In genomic region chr7:151124899-151125399, GRCh38 we compare ENCODE assay signal across 21 cellular contexts. TPM values are rescaled to one million over a fixed set of nuclear protein-coding genes. Genes with fewer than 3 reads are reported as not detected.
DNase-seq lines count a peak whose midpoint lies in the region; ATAC-seq and TF ChIP-seq lines count a peak whose summit lies in the region.
"Had no signal": no experiment of that assay in that cellular context is flagged by ENCODE, and none has a peak within 500 bp of the region (broad histone marks: within the 10 kb centered on the region; RNA-seq: fewer than 3 reads in every experiment).

No MANE protein-coding gene starts in this region.

- H3K4me2 ChIP-seq in neuronal stem cell (ENCODE audit: insufficient read depth, low read length, poor library complexity, severe bottlenecking), result no peak overlapping the region

- H2BK120ac ChIP-seq in neuronal stem cell (ENCODE audit: low read depth, low read length), result no peak overlapping the region

- peak overlapping the region; percentile 21 for H3K23ac ChIP-seq in neuronal stem cell (ENCODE audit: low read depth, low read length, poor library complexity)

- ATAC-seq in GM21381 (IDR thresholded peaks at IDR 0.05; ENCODE audit: unreplicated experiment), result no peak
- ATAC-seq: left lobe of liver had no signal

- peaks cover 0 to 18% of the 10 kb centered on the region in 2 donors for H3K4me1 ChIP-seq in neuronal stem cell (ENCODE audit: control insufficient read depth in 2 of 2, insufficient read depth in 1 of 2, low read depth in 1 of 2, low read length in 2 of 2)

- H2BK15ac ChIP-seq in neuronal stem cell (ENCODE audit: low read length), result no peak overlapping the region

- peaks cover 17% of the 10 kb centered on the region for H3K79me1 ChIP-seq in neuronal stem cell (ENCODE audit: low read depth, low read length)

- no peak overlapping the region for H2BK5ac ChIP-seq in neuronal stem cell (ENCODE audit: low read length)

- H3K4me3 ChIP-seq in iPS-11a (ENCODE audit: low read depth, low read length) (peak overlapping the region; percentile 54), neuronal stem cell (ENCODE audit: low read length in 2 of 2) (no peak overlapping the region)

- H3K4me1 Mint-ChIP-seq in HFFc6 (ENCODE audit: low read depth), result peaks cover 5% of the 10 kb centered on the region; the same call in 1 of the 2 replicates

- no peak overlapping the region for H3K18ac ChIP-seq in neuronal stem cell (ENCODE audit: low read length)

- peak overlapping the region; percentile 4 for H2AK5ac ChIP-seq in neuronal stem cell (ENCODE audit: low read depth, low read length)

- peaks cover 5% of the 10 kb centered on the region for H3K27me3 Mint-ChIP-seq in HFFc6 (ENCODE audit: insufficient read depth)
- H3K27me3 Mint-ChIP-seq: activated naive CD8-positive, alpha-beta T cell had no signal

- H3K14ac ChIP-seq in neuronal stem cell (ENCODE audit: low read length), result peak overlapping the region; percentile 61

- no peak for DNase-seq in neuronal stem cell (ENCODE audit: low spot score)
- no peak for DNase-seq in NAMALWA (ENCODE audit: low spot score)
- no peak for DNase-seq in NCI-H446 (lab: John Stamatoyannopoulos, UW)
- no peak for DNase-seq in HFFc6
- DNase-seq: activated CD8-positive, alpha-beta T cell treated with anti-CD3 and anti-CD28 coated beads, Interleukin-2, amount 10 ng/mL, durations not matched to agents 7 days and 5 days; activated T-cell treated with anti-CD3 and anti-CD28 coated beads, Interleukin-2, amount 50 U/mL, for 72 hours; KG1; NCI-H1048; NCI-H2081; NCI-H524; SHP77; T-helper 1 cell had no signal

- H3K27ac ChIP-seq in C4-2B (peak overlapping the region; percentile 75), VCaP (peak overlapping the region; percentile 76), neuronal stem cell (replicated peaks; ENCODE audit: low read length) (peak overlapping the region; percentile 92)
- H3K27ac ChIP-seq: esophagus muscularis mucosa had no signal

- H3K9me3 ChIP-seq in neuronal stem cell (replicated peaks in 1 of 2; ENCODE audit: control insufficient read depth in 2 of 2, insufficient read depth in 1 of 2, low read depth in 1 of 2, low read length in 2 of 2), result no peaks in the 10 kb centered on the region
- H3K9me3 ChIP-seq: esophagus muscularis mucosa, vagina had no signal

- no peak overlapping the region for H3K27ac Mint-ChIP-seq in HFFc6
- H3K27ac Mint-ChIP-seq: activated CD8-positive, alpha-beta T cell treated with anti-CD3 and anti-CD28 coated beads, Interleukin-2, amount 10 ng/mL, durations not matched to agents 7 days and 5 days; activated naive CD8-positive, alpha-beta T cell; activated T-cell treated with anti-CD3 and anti-CD28 coated beads, Interleukin-2, amount 50 U/mL, for 72 hours had no signal

- H2AFZ ChIP-seq in neuronal stem cell (ENCODE audit: low read length), result no peak overlapping the region

- H3K4ac ChIP-seq in neuronal stem cell (ENCODE audit: low read length), result no peak overlapping the region

- no peak overlapping the region for H4K91ac ChIP-seq in neuronal stem cell (ENCODE audit: low read depth, low read length, poor library complexity)

- no peak for TF ChIP-seq CTCF in C4-2B (conservative IDR thresholded peaks at IDR 0.05)
- TF ChIP-seq CTCF in VCaP (conservative IDR thresholded peaks at IDR 0.05), result no peak
- TF ChIP-seq CTCF in HFFc6 (IDR thresholded peaks at IDR 0.05), result no peak

- H4K8ac ChIP-seq in neuronal stem cell (ENCODE audit: low read depth, low read length), result no peak overlapping the region

- peaks cover 35 to 62% of the 10 kb centered on the region in 2 donors for H3K36me3 ChIP-seq in neuronal stem cell (replicated peaks in 1 of 2; ENCODE audit: control insufficient read depth in 2 of 2, insufficient read depth in 2 of 2, low read length in 2 of 2)

- peak overlapping the region; percentile 71 for H3K9ac ChIP-seq in neuronal stem cell (ENCODE audit: low read depth, low read length, poor library complexity)

- peaks cover 24% of the 10 kb centered on the region; the same call in 1 of the 2 replicates for H3K36me3 Mint-ChIP-seq in HFFc6 (ENCODE audit: low read depth)

- H3K4me3 Mint-ChIP-seq in HFFc6, result no peak overlapping the region; the same call in 1 of the 2 replicates
- H3K4me3 Mint-ChIP-seq: activated CD8-positive, alpha-beta T cell treated with anti-CD3 and anti-CD28 coated beads, Interleukin-2, amount 10 ng/mL, durations not matched to agents 7 days and 5 days; activated naive CD8-positive, alpha-beta T cell; activated T-cell treated with anti-CD3 and anti-CD28 coated beads, Interleukin-2, amount 50 U/mL, for 72 hours had no signal

- H3K27me3 ChIP-seq in neuronal stem cell (ENCODE audit: control insufficient read depth in 3 of 3, insufficient read depth in 3 of 3, low read depth in 1 of 3, low read length in 3 of 3), result peaks cover 0 to 1% (median 0%) of the 10 kb centered on the region in 3 experiments
- H3K27me3 ChIP-seq: esophagus muscularis mucosa, vagina had no signal

- H2BK12ac ChIP-seq in neuronal stem cell (ENCODE audit: low read length), result peak overlapping the region; percentile 36

- H3K9me3 Mint-ChIP-seq in HFFc6, result no peaks in the 10 kb centered on the region
- H3K9me3 Mint-ChIP-seq: activated T-cell treated with anti-CD3 and anti-CD28 coated beads, Interleukin-2, amount 50 U/mL, for 72 hours had no signal

- WGBS in neuronal stem cell (ENCODE audit: extremely low coverage in 2 of 2, insufficient read length in 2 of 2, insufficient replicate concordance in 1 of 2), 2 donors, result no CpG with 5 or more reads among the region's 14 CpGs

RNA-seq across cellular contexts. Expression of gene AGAP3, which starts 38.7 kb away (rescaled TPM):
- 45.7 TPM for polyA plus RNA-seq in neuronal stem cell (2013, experiment 1 of 2)
- polyA plus RNA-seq in neuronal stem cell (2013, experiment 2 of 2), result 45.5 TPM
- 100 to 1,000 TPM in 1 of 6 experiments, 10 to 100 TPM in 5; 73.3 to 104 (median 82.2) TPM for total RNA-seq in HFFc6 (2021; fragmentation: NEBNext Ultra II Directional; extraction: Animal tissue kit (Norgen Biotek cat#: 25700))

RNA-seq across cellular contexts. Expression of gene TMUB1, which starts 41.7 kb away (rescaled TPM):
- 45.7 TPM for polyA plus RNA-seq in neuronal stem cell (2013, experiment 1 of 2)
- polyA plus RNA-seq in neuronal stem cell (2013, experiment 2 of 2), result 44.8 TPM
- total RNA-seq in HFFc6 (2021; fragmentation: NEBNext Ultra II Directional; extraction: Animal tissue kit (Norgen Biotek cat#: 25700)), result 10 to 100 TPM; 44.0 to 57.8 (median 51.9) TPM

RNA-seq across cellular contexts. Expression of gene GBX1, which starts 42.5 kb away (rescaled TPM):
- 0.10 TPM for polyA plus RNA-seq in neuronal stem cell (2013, experiment 1 of 2)
- polyA plus RNA-seq in neuronal stem cell (2013, experiment 2 of 2), result 0.07 TPM
- not detected for total RNA-seq in HFFc6 (2021; fragmentation: NEBNext Ultra II Directional; extraction: Animal tissue kit (Norgen Biotek cat#: 25700))
- total RNA-seq: activated CD8-positive, alpha-beta T cell treated with anti-CD3 and anti-CD28 coated beads, Interleukin-2, amount 10 ng/mL, durations not matched to agents 7 days and 5 days; activated T-cell treated with anti-CD3 and anti-CD28 coated beads, Interleukin-2, amount 50 U/mL, for 72 hours; bronchial epithelial cell; esophagus muscularis mucosa; left lobe of liver; vagina had no signal

RNA-seq across cellular contexts. Expression of gene FASTK, which starts 44.3 kb away (rescaled TPM):
- polyA plus RNA-seq in neuronal stem cell (2013, experiment 1 of 2), result 40.4 TPM
- polyA plus RNA-seq in neuronal stem cell (2013, experiment 2 of 2), result 40.8 TPM
- total RNA-seq in HFFc6 (2021; fragmentation: NEBNext Ultra II Directional; extraction: Animal tissue kit (Norgen Biotek cat#: 25700)), result 10 to 100 TPM; 83.8 to 97.0 (median 92.4) TPM
